13 cellular contexts compared by ENCODE assay signal in the genomic region with DNA sequence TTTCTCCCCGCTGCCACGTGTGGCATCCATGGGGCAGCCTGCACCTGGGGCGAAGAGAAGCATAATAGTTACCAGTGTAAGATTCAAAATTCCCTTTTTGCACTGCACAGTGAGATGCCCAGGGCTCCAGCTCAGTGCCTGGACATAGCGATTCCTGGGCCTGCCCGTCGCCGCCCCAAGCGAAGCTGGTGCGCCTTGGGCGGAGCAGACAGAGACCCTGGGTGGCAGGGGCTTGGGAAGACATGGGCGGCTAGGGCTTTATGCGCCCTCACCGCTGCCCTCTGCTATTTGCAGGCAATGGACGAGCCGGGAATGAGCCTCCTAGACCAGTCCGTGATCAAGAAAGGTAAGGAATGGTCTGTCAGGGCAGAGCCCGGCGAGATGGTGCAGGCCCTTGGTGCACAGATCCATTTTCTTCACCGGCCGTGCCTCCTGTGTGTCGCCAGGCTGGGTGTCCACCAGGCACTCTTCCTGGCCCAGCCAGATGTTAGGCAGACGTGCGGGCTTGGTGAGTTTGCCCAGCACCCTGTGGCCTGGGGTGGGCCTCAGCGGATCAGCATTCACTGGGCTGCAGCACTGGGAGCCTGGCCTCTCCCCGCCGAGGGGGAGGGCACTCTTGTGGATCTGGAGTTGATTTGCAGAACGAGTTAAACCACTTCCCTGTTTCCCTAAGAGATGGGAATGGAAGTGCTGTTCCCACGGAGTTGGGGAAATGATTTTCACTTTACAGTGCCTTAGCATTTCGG. TPM values are rescaled to one million over a fixed set of nuclear protein-coding genes. Genes with fewer than 3 reads are reported as not detected.
A peak's percentile ranks its signal among the peaks of the same experiment; 100 is the strongest.
DNase-seq lines count a peak whose midpoint lies in the region; ATAC-seq, FAIRE-seq and TF ChIP-seq lines count a peak whose summit lies in the region.
"Had no signal": no experiment of that assay in that cellular context is flagged by ENCODE, and none has a peak within 500 bp of the region (broad histone marks: within the 10 kb centered on the region; RNA-seq: fewer than 3 reads in every experiment).

No MANE protein-coding gene starts in this region.

- H3K14ac ChIP-seq in mesenchymal stem cell (ENCODE audit: low read length in 2 of 2) = no peak overlapping the region

- H3K27me3 Mint-ChIP-seq in activated CD8-positive, alpha-beta T cell treated with anti-CD3 and anti-CD28 coated beads for 36 hours = peaks cover 10% of the 10 kb centered on the region

- H3K79me2 ChIP-seq in K562 (ENCODE audit: control insufficient read depth, insufficient read depth, low read length) = no peaks in the 10 kb centered on the region

- H2AK5ac ChIP-seq in mesenchymal stem cell (ENCODE audit: low read length, severe bottlenecking) = no peak overlapping the region

- no peaks in the 10 kb centered on the region for H3K36me3 ChIP-seq in K562 (ENCODE audit: control insufficient read depth, insufficient read depth, low read length)
- H3K36me3 ChIP-seq in mesenchymal stem cell (ENCODE audit: control insufficient read depth in 1 of 2, insufficient read depth in 2 of 2, low read depth in 1 of 2, low read length in 2 of 2) = peaks cover 0 to 4% of the 10 kb centered on the region in 2 experiments
- no peaks in the 10 kb centered on the region for H3K36me3 ChIP-seq in upper lobe of left lung

- no peak overlapping the region for H3K18ac ChIP-seq in mesenchymal stem cell (ENCODE audit: low read depth in 1 of 2, low read length in 2 of 2)

- H3K9me3 Mint-ChIP-seq in activated CD8-positive, alpha-beta T cell treated with anti-CD3 and anti-CD28 coated beads for 36 hours = no peaks in the 10 kb centered on the region
- H3K9me3 Mint-ChIP-seq: stimulated activated memory B cell treated with anti-CD40 and anti-IgM and Interleukin-4, amounts not matched to agents 10 μg/mL and 1 μg/mL and 100 μg/mL, for 72 hours had no signal

- H3K9me1 ChIP-seq in K562 (ENCODE audit: control insufficient read depth, insufficient read depth, low read length) = no peaks in the 10 kb centered on the region

- 46% methylated on average over 29 of the region's 29 CpGs for WGBS in K562 (ENCODE audit: insufficient coverage, low coverage, missing lambda C conversion rate)
- 37% methylated on average over 29 of the region's 29 CpGs for whole genome bisulfite sequencing in mesenchymal stem cell
- WGBS in upper lobe of left lung, 2 donors = 70 to 86% methylated on average over 18 to 29 of the region's 29 CpGs

- intact Hi-C loops in cardiac septum (cut with DNase I) = no loop called here
- intact Hi-C loops in Right ventricle myocardium superior (cut with DNase I) = no loop called here
- intact Hi-C loops in K562 (cut with micrococcal nuclease) = no loop called here
- intact Hi-C loops in activated CD8-positive, alpha-beta T cell treated with anti-CD3 and anti-CD28 coated beads for 36 hours (cut with micrococcal nuclease) = loop anchor here (5.0 kb wide), 1 partner anchor 142 kb away; a partner anchor contains a TSS

- no peak overlapping the region for H3K27ac Mint-ChIP-seq in activated CD8-positive, alpha-beta T cell treated with anti-CD3 and anti-CD28 coated beads for 36 hours
- H3K27ac Mint-ChIP-seq: stimulated activated memory B cell treated with anti-CD40 and anti-IgM and Interleukin-4, amounts not matched to agents 10 μg/mL and 1 μg/mL and 100 μg/mL, for 72 hours had no signal

- FAIRE-seq in K562 (lab: Jason Lieb, UNC) = no peak

- TF ChIP-seq POLR2A in K562 (conservative IDR thresholded peaks at IDR 0.05) (no peak), upper lobe of left lung (IDR thresholded peaks at IDR 0.05) (no peak)

- DNase-seq in cardiac septum (ENCODE audit: low spot score) (peak; percentile 7), Right ventricle myocardium superior (no peak), K562 (ENCODE audit: extremely low read depth in 1 of 4, low spot score in 3 of 4) (no peak), mesenchymal stem cell (no peak), upper lobe of left lung (peak; percentile 57 to 59), glomerular visceral epithelial cell (ENCODE audit: extremely low spot score) (no peak)
- DNase-seq in activated CD8-positive, alpha-beta T cell treated with anti-CD3 and anti-CD28 coated beads for 36 hours = no peak
- DNase-seq: dermis blood vessel endothelial cell; foreskin fibroblast; NCI-H446; stimulated activated CD4-positive, alpha-beta T cell treated with anti-CD3 and anti-CD28 coated beads, Interleukin-2, amount 100 ng/mL, for 24 hours had no signal

- ATAC-seq in Right ventricle myocardium superior (ENCODE audit: poor library complexity) = no peak
- no peak for ATAC-seq in K562
- peak in 1 of 2 donors; percentile 41 for ATAC-seq in upper lobe of left lung (ENCODE audit: low FRiP score in 2 of 2)
- no peak for ATAC-seq in activated CD4-positive, CD25-positive, alpha-beta regulatory T cell treated with anti-CD3 and anti-CD28 coated beads, Interleukin-2, amount 50 U/mL, for 24 hours
- ATAC-seq in activated CD8-positive, alpha-beta T cell treated with anti-CD3 and anti-CD28 coated beads for 36 hours = no peak

- H3K4me1 ChIP-seq in K562 (replicated peaks in 1 of 2; ENCODE audit: control insufficient read depth in 2 of 2, insufficient read depth in 2 of 2, low read length in 2 of 2) = peaks cover 13 to 40% of the 10 kb centered on the region in 2 experiments
- peaks cover 22% of the 10 kb centered on the region for H3K4me1 ChIP-seq in mesenchymal stem cell (ENCODE audit: control insufficient read depth, insufficient read depth, low read depth, low read length)
- H3K4me1 ChIP-seq in upper lobe of left lung = peaks cover 14 to 60% (median 42%) of the 10 kb centered on the region in 4 donors

- H3K9me3 ChIP-seq in K562 (replicated peaks; ENCODE audit: control insufficient read depth, insufficient read depth, low read depth, low read length) (no peaks in the 10 kb centered on the region), mesenchymal stem cell (ENCODE audit: control insufficient read depth, low read length) (no peaks in the 10 kb centered on the region), upper lobe of left lung (no peaks in the 10 kb centered on the region)

- H3K4me1 Mint-ChIP-seq in activated CD8-positive, alpha-beta T cell treated with anti-CD3 and anti-CD28 coated beads for 36 hours (ENCODE audit: low read depth) = peaks cover 20% of the 10 kb centered on the region

- no peak for TF ChIP-seq RAD21 in K562 (CRISPR knock-in tag; conservative IDR thresholded peaks at IDR 0.05 in 1 of 2, IDR thresholded peaks at IDR 0.05 in 1 of 2)

- H3K9ac ChIP-seq in K562 (ENCODE audit: insufficient read depth in 1 of 2, low read depth in 2 of 2, low read length in 2 of 2) = 0 out of 4 replicates have a peak overlapping the region, but pooled peaks of 1 of the 2 experiments have one; percentile 46
- H3K9ac ChIP-seq in mesenchymal stem cell (ENCODE audit: low read length) = no peak overlapping the region

- H3K4ac ChIP-seq in mesenchymal stem cell (ENCODE audit: low read depth in 1 of 2, low read length in 2 of 2) = no peak overlapping the region

- TF ChIP-seq CTCF in K562 (IDR thresholded peaks at IDR 0.05 in 2 of 3, conservative IDR thresholded peaks at IDR 0.05 in 1 of 3; ENCODE audit: insufficient read depth in 2 of 3, low read depth in 1 of 3, low read length in 3 of 3) (no peak), upper lobe of left lung (IDR thresholded peaks at IDR 0.05) (no peak)
- no peak for TF ChIP-seq CTCF in activated CD8-positive, alpha-beta T cell treated with anti-CD3 and anti-CD28 coated beads for 36 hours (IDR thresholded peaks at IDR 0.05)

- H3K36me3 Mint-ChIP-seq in activated CD8-positive, alpha-beta T cell treated with anti-CD3 and anti-CD28 coated beads for 36 hours (ENCODE audit: low read depth) = no peaks in the 10 kb centered on the region
- H3K36me3 Mint-ChIP-seq: stimulated activated memory B cell treated with anti-CD40 and anti-IgM and Interleukin-4, amounts not matched to agents 10 μg/mL and 1 μg/mL and 100 μg/mL, for 72 hours had no signal

- peak overlapping the region; percentile 65 for H4K91ac ChIP-seq in mesenchymal stem cell (ENCODE audit: low read length)

- H2BK12ac ChIP-seq in mesenchymal stem cell (ENCODE audit: low read length in 2 of 2) = no peak overlapping the region

- no peaks in the 10 kb centered on the region for H4K20me1 ChIP-seq in K562 (replicated peaks; ENCODE audit: control insufficient read depth, insufficient read depth, low read length)

- no peak overlapping the region for H3K4me3 Mint-ChIP-seq in activated CD8-positive, alpha-beta T cell treated with anti-CD3 and anti-CD28 coated beads for 36 hours
- H3K4me3 Mint-ChIP-seq: stimulated activated memory B cell treated with anti-CD40 and anti-IgM and Interleukin-4, amounts not matched to agents 10 μg/mL and 1 μg/mL and 100 μg/mL, for 72 hours had no signal

- H2BK120ac ChIP-seq in mesenchymal stem cell (ENCODE audit: low read depth, low read length) = no peak overlapping the region

- no peak overlapping the region for H3K4me2 ChIP-seq in K562 (ENCODE audit: insufficient read depth, low read length)
- H3K4me2 ChIP-seq in mesenchymal stem cell (ENCODE audit: low read length, poor library complexity, severe bottlenecking) = no peak overlapping the region

- no peak overlapping the region for H2BK15ac ChIP-seq in mesenchymal stem cell (ENCODE audit: low read depth, poor library complexity, severe bottlenecking)

- H2AFZ ChIP-seq in K562 (ENCODE audit: low read depth, low read length) (no peak overlapping the region), mesenchymal stem cell (ENCODE audit: low read depth, low read length) (no peak overlapping the region)

- H3K23ac ChIP-seq in mesenchymal stem cell (ENCODE audit: low read length in 2 of 2) = peak overlapping the region in 1 of 2 experiments; percentile 63

- H3K27ac ChIP-seq in K562 (ENCODE audit: extremely low read depth, low read depth, low read length) = no peak overlapping the region
- H3K27ac ChIP-seq in mesenchymal stem cell (ENCODE audit: low read length, poor library complexity, severe bottlenecking) = no peak overlapping the region
- peak overlapping the region in 2 of 4 donors; percentile 21 to 46 for H3K27ac ChIP-seq in upper lobe of left lung

- no peak overlapping the region for H4K8ac ChIP-seq in mesenchymal stem cell (ENCODE audit: low read length)

- H3K79me1 ChIP-seq in mesenchymal stem cell (replicated peaks; ENCODE audit: low read length, poor library complexity, severe bottlenecking) = no peaks in the 10 kb centered on the region

- H3K4me3 ChIP-seq in K562 (no peak overlapping the region), mesenchymal stem cell (ENCODE audit: insufficient read depth in 1 of 2, low read depth in 1 of 2, low read length in 2 of 2) (no peak overlapping the region), upper lobe of left lung (no peak overlapping the region)

- in situ Hi-C loops in K562 (cut with MboI) = no loop called here

- CTCF ChIA-PET in K562 (lab: Yijun Ruan, JAX; ENCODE audit: low intra/inter-chr PET ratio) = no interaction called here
- CTCF ChIA-PET in activated CD8-positive, alpha-beta T cell treated with anti-CD3 and anti-CD28 coated beads for 36 hours (lab: Charles Lee) = interaction anchor here (2.4 kb wide), 1 partner anchor 10 kb away, joined by 10 read pairs; no protein-coding TSS in a partner anchor

- POLR2A ChIA-PET in K562 (lab: Yijun Ruan, JAX) = no interaction called here
- POLR2A ChIA-PET in activated CD8-positive, alpha-beta T cell treated with anti-CD3 and anti-CD28 coated beads for 36 hours (lab: Charles Lee) = no interaction called here

- H3K27me3 ChIP-seq in K562 (ENCODE audit: control insufficient read depth in 2 of 2, insufficient read depth in 2 of 2, low read length in 2 of 2) (peaks cover 3 to 18% of the 10 kb centered on the region in 2 experiments; a peak in 4 of 5 replicates), mesenchymal stem cell (ENCODE audit: control insufficient read depth in 1 of 2, insufficient read depth in 1 of 2, low read length in 2 of 2) (peaks cover 65 to 70% of the 10 kb centered on the region in 2 experiments), upper lobe of left lung (peaks cover 0 to 15% (median 4%) of the 10 kb centered on the region in 4 donors)

- H2BK5ac ChIP-seq in mesenchymal stem cell (ENCODE audit: low read depth, low read length, poor library complexity, severe bottlenecking) = no peak overlapping the region

- TF ChIP-seq EP300 in K562 (IDR thresholded peaks at IDR 0.05; ENCODE audit: low read length) (no peak), upper lobe of left lung (IDR thresholded peaks at IDR 0.05) (no peak)

- no TSS peak for BruUV-seq in K562 (replicated peaks; lab: Mats Ljungman, UMichigan)

RNA-seq across cellular contexts. Expression of a gene that starts 1.7 kb away (rescaled TPM):
- total RNA-seq in cardiac septum (0.48 TPM), Right ventricle myocardium superior (0.27 TPM), K562 (2014; rRNA removed) (not detected in 2 replicates), K562 (2014; rRNA removed; fragmentation: Illumina TruSeq; extraction: Trizol) (not detected in 2 replicates), K562 (2015; rRNA removed; fragmentation: Illumina TruSeq; extraction: Trizol) (0.11 TPM in 1 of 2 replicates, not detected in the other), K562 (2021) (not detected in 2 replicates), upper lobe of left lung (1 to 10 TPM; 1.1 to 7.3 (median 2.0) TPM)
- total RNA-seq in K562 (2011; cell fraction: chromatin; rRNA removed; ENCODE audit: low replicate concordance) = 0.30 and 0.44 TPM in 2 replicates
- total RNA-seq in K562 (2011; cell fraction: nucleolus; rRNA removed) = 0.39 TPM in 1 of 2 replicates, not detected in the other
- 0.81 TPM in 1 of 2 replicates, not detected in the other for total RNA-seq in K562 (2011; cell fraction: nucleoplasm; rRNA removed)
- polyA plus RNA-seq in K562 (2011; rRNA removed) (0.07 and 0.11 TPM in 2 replicates), K562 (2014; fragmentation: Illumina TruSeq; extraction: Trizol) (not detected in 2 replicates), K562 (2014; fragmentation: Nextera tagmentation; extraction: Ambion mirVana) (under 1 TPM; 0.03 to 0.06 TPM), K562 (2014; rRNA removed) (0.04 and 0.07 TPM in 2 replicates)
- not detected in 2 replicates for polyA plus RNA-seq in K562 (2011; cell fraction: cytosol; rRNA removed)
- polyA plus RNA-seq in K562 (2011; cell fraction: nucleus; rRNA removed) = 0.31 and 0.38 TPM in 2 replicates
- polyA plus RNA-seq in K562 (2012) = 0.20 and 0.58 TPM in 2 replicates
- 0.14 TPM in 1 of 2 replicates, not detected in the other for polyA minus RNA-seq in K562 (2011; rRNA and poly(A)+ RNA removed)
- not detected in 2 replicates for polyA minus RNA-seq in K562 (2011; cell fraction: cytosol; rRNA and poly(A)+ RNA removed)
- not detected in 2 replicates for polyA minus RNA-seq in K562 (2011; cell fraction: nucleus; rRNA and poly(A)+ RNA removed)
- polyA plus RNA-seq in mesenchymal stem cell (2013, experiment 1 of 2) = 0.11 TPM
- 0.10 TPM for polyA plus RNA-seq in mesenchymal stem cell (2013, experiment 2 of 2)
- under 1 TPM; 0.56 to 0.58 TPM for total RNA-seq in activated CD8-positive, alpha-beta T cell treated with anti-CD3 and anti-CD28 coated beads for 36 hours

RNA-seq across cellular contexts. Expression of a gene that starts 17.2 kb away (rescaled TPM):
- total RNA-seq in cardiac septum (56.0 TPM), Right ventricle myocardium superior (20.3 TPM), K562 (2014; rRNA removed) (16.4 and 20.4 TPM in 2 replicates), K562 (2014; rRNA removed; fragmentation: Illumina TruSeq; extraction: Trizol) (4.5 and 5.4 TPM in 2 replicates), K562 (2015; rRNA removed; fragmentation: Illumina TruSeq; extraction: Trizol) (10.7 and 13.3 TPM in 2 replicates), K562 (2021) (33.5 and 35.1 TPM in 2 replicates), upper lobe of left lung (10 to 100 TPM; 12.6 to 34.2 (median 21.5) TPM)
- 18.2 and 51.7 TPM in 2 replicates for total RNA-seq in K562 (2011; cell fraction: chromatin; rRNA removed; ENCODE audit: low replicate concordance)
- 35.4 and 36.2 TPM in 2 replicates for total RNA-seq in K562 (2011; cell fraction: nucleolus; rRNA removed)
- total RNA-seq in K562 (2011; cell fraction: nucleoplasm; rRNA removed) = 27.1 and 28.9 TPM in 2 replicates
- polyA plus RNA-seq in K562 (2011; rRNA removed) (8.1 and 14.6 TPM in 2 replicates), K562 (2014; fragmentation: Illumina TruSeq; extraction: Trizol) (16.0 and 26.9 TPM in 2 replicates), K562 (2014; fragmentation: Nextera tagmentation; extraction: Ambion mirVana) (1 to 10 TPM; 1.9 to 2.6 TPM), K562 (2014; rRNA removed) (20.0 and 24.8 TPM in 2 replicates)
- polyA plus RNA-seq in K562 (2011; cell fraction: cytosol; rRNA removed) = 11.3 and 22.9 TPM in 2 replicates
- 32.8 and 67.9 TPM in 2 replicates for polyA plus RNA-seq in K562 (2011; cell fraction: nucleus; rRNA removed)
- 23.9 and 26.1 TPM in 2 replicates for polyA plus RNA-seq in K562 (2012)
- 4.9 and 5.2 TPM in 2 replicates for polyA minus RNA-seq in K562 (2011; rRNA and poly(A)+ RNA removed)
- 13.6 and 15.4 TPM in 2 replicates for polyA minus RNA-seq in K562 (2011; cell fraction: cytosol; rRNA and poly(A)+ RNA removed)
- polyA minus RNA-seq in K562 (2011; cell fraction: nucleus; rRNA and poly(A)+ RNA removed) = 16.6 and 17.4 TPM in 2 replicates
- polyA plus RNA-seq in mesenchymal stem cell (2013, experiment 1 of 2) = 19.5 TPM
- polyA plus RNA-seq in mesenchymal stem cell (2013, experiment 2 of 2) = 20.1 TPM
- 10 to 100 TPM; 17.3 to 17.5 TPM for total RNA-seq in activated CD8-positive, alpha-beta T cell treated with anti-CD3 and anti-CD28 coated beads for 36 hours

RNA-seq across cellular contexts. Expression of a gene that starts 17.6 kb away (rescaled TPM):
- total RNA-seq in cardiac septum (84.0 TPM), Right ventricle myocardium superior (62.1 TPM), K562 (2014; rRNA removed) (22.7 and 26.9 TPM in 2 replicates), K562 (2014; rRNA removed; fragmentation: Illumina TruSeq; extraction: Trizol) (29.3 and 30.2 TPM in 2 replicates), K562 (2015; rRNA removed; fragmentation: Illumina TruSeq; extraction: Trizol) (25.0 and 27.4 TPM in 2 replicates), K562 (2021) (32.7 and 33.2 TPM in 2 replicates), upper lobe of left lung (100 to 1,000 TPM in 4 of 6 donors, 10 to 100 TPM in 2; 68.1 to 140 (median 107) TPM)
- total RNA-seq in K562 (2011; cell fraction: chromatin; rRNA removed; ENCODE audit: low replicate concordance) = 218 and 257 TPM in 2 replicates
- total RNA-seq in K562 (2011; cell fraction: nucleolus; rRNA removed) = 151 and 178 TPM in 2 replicates
- 203 and 242 TPM in 2 replicates for total RNA-seq in K562 (2011; cell fraction: nucleoplasm; rRNA removed)
- polyA plus RNA-seq in K562 (2011; rRNA removed) (51.7 and 66.5 TPM in 2 replicates), K562 (2014; fragmentation: Illumina TruSeq; extraction: Trizol) (32.2 and 40.1 TPM in 2 replicates), K562 (2014; fragmentation: Nextera tagmentation; extraction: Ambion mirVana) (1 to 10 TPM; 2.4 to 5.9 TPM), K562 (2014; rRNA removed) (23.4 and 28.5 TPM in 2 replicates)
- 29.9 and 48.2 TPM in 2 replicates for polyA plus RNA-seq in K562 (2011; cell fraction: cytosol; rRNA removed)
- 76.5 and 77.3 TPM in 2 replicates for polyA plus RNA-seq in K562 (2011; cell fraction: nucleus; rRNA removed)
- 29.4 and 50.6 TPM in 2 replicates for polyA plus RNA-seq in K562 (2012)
- polyA minus RNA-seq in K562 (2011; rRNA and poly(A)+ RNA removed) = 84.3 and 87.6 TPM in 2 replicates
- polyA minus RNA-seq in K562 (2011; cell fraction: cytosol; rRNA and poly(A)+ RNA removed) = 28.8 and 38.0 TPM in 2 replicates
- 47.7 and 95.0 TPM in 2 replicates for polyA minus RNA-seq in K562 (2011; cell fraction: nucleus; rRNA and poly(A)+ RNA removed)
- 37.8 TPM for polyA plus RNA-seq in mesenchymal stem cell (2013, experiment 1 of 2)
- polyA plus RNA-seq in mesenchymal stem cell (2013, experiment 2 of 2) = 37.6 TPM
- total RNA-seq in activated CD8-positive, alpha-beta T cell treated with anti-CD3 and anti-CD28 coated beads for 36 hours = 10 to 100 TPM; 22.8 to 30.9 TPM

Comparison
In these comparisons a context has a peak if more than half of its experiments do, and no peak if none do; other contexts are left out.
1. DNase-seq: peak in cardiac septum (single experiment) and upper lobe of left lung (2 of 2); none in Right ventricle myocardium superior (single experiment), K562 (0 of 4), mesenchymal stem cell (single experiment), glomerular visceral epithelial cell (single experiment) and activated CD8-positive, alpha-beta T cell treated with anti-CD3 and anti-CD28 coated beads for 36 hours (single experiment).